ENCODE assay signal across 17 cellular contexts in genomic region chr12:129186952-129187351, GRCh38.
DNase-seq lines count a peak whose midpoint lies in the region; ATAC-seq, FAIRE-seq and TF ChIP-seq lines count a peak whose summit lies in the region.
"Had no signal": no experiment of that assay in that cellular context is flagged by ENCODE, and none has a peak within 500 bp of the region (broad histone marks: within the 10 kb centered on the region; RNA-seq: fewer than 3 reads in every experiment).

No MANE protein-coding gene starts in this region.

- H3K4me1 ChIP-seq in small intestine (ENCODE audit: control insufficient read depth in 2 of 2, insufficient read depth in 1 of 2, low read depth in 1 of 2, low read length in 1 of 2): no peaks in the 10 kb centered on the region
- H3K4me1 ChIP-seq: ascending aorta, psoas muscle, upper lobe of right lung had no signal

- 75 to 84% (median 83%) methylated on average over 1 of the region's 1 CpG for WGBS in small intestine, 3 donors
- WGBS in lower leg skin, 2 donors: 76 to 80% methylated on average over 1 of the region's 1 CpG

- no peak for ATAC-seq in GM18858 (IDR thresholded peaks at IDR 0.05; ENCODE audit: unreplicated experiment)
- ATAC-seq: activated T-helper 17 cell treated with anti-CD3 and anti-CD28 coated beads, Interleukin-2, amount 50 U/mL, for 72 hours; psoas muscle; upper lobe of right lung had no signal

- no peak overlapping the region for H3K27ac ChIP-seq in small intestine (ENCODE audit: low read depth in 1 of 2, low read length in 1 of 2)
- H3K27ac ChIP-seq: ascending aorta, GM23248, psoas muscle, upper lobe of right lung had no signal

- in situ Hi-C loops in astrocyte of the cerebellum (cut with HindIII; ENCODE audit: low sequenced_read_pairs): no loop called here

- peak; percentile 47 for TF ChIP-seq CTCF in NB4 (IDR thresholded peaks at IDR 0.05; ENCODE audit: low read depth, low read length)
- peak; percentile 24 for TF ChIP-seq CTCF in astrocyte of the cerebellum (IDR thresholded peaks at IDR 0.05; ENCODE audit: low read depth, low read length, missing control alignments)
- no peak for TF ChIP-seq CTCF in lower leg skin (IDR thresholded peaks at IDR 0.05)

- peak; percentile 14 for DNase-seq in NCI-H510A treated with DMSO at 0.1 percent for 48 hours (lab: John Stamatoyannopoulos, UW)
- no peak for DNase-seq in NCI-H510A (lab: John Stamatoyannopoulos, UW)
- DNase-seq in NB4 (ENCODE audit: low read depth): peak; percentile 48
- no peak for DNase-seq in astrocyte of the cerebellum (ENCODE audit: low read depth)
- peak; percentile 13 for DNase-seq in small intestine
- DNase-seq in lower leg skin (ENCODE audit: low spot score in 2 of 2): no peak
- no peak for DNase-seq in AML-193 (lab: John Stamatoyannopoulos, UW)
- DNase-seq: activated CD4-positive, alpha-beta T cell treated with anti-CD3 and anti-CD28 coated beads, Interleukin-2, amount 10 ng/mL, durations not matched to agents 24 days and 14 days; effector memory CD4-positive, alpha-beta T cell; foreskin melanocyte; GM23248; psoas muscle; stimulated activated CD4-positive, alpha-beta T cell treated with anti-CD3 and anti-CD28 coated beads, Interleukin-2, amount 100 ng/mL, for 24 hours; upper lobe of right lung had no signal

- H3K4me3 ChIP-seq in NB4 (ENCODE audit: low read depth, low read length) (no peak overlapping the region), astrocyte of the cerebellum (ENCODE audit: low read depth, low read length) (no peak overlapping the region), small intestine (ENCODE audit: low read depth in 1 of 2, low read length in 2 of 2) (no peak overlapping the region), lower leg skin (ENCODE audit: low read depth, poor library complexity, severe bottlenecking) (no peak overlapping the region)
- H3K4me3 ChIP-seq: ascending aorta, GM23248, psoas muscle, upper lobe of right lung had no signal

- H3K27me3 ChIP-seq in small intestine (ENCODE audit: control insufficient read depth in 2 of 2, insufficient read depth in 2 of 2, low read length in 2 of 2): peaks cover 0 to 2% of the 10 kb centered on the region in 2 donors
- H3K27me3 ChIP-seq: ascending aorta, upper lobe of right lung had no signal

- FAIRE-seq in small intestine (lab: Jason Lieb, UNC): no peak

- H3K9me3 ChIP-seq in small intestine (ENCODE audit: control insufficient read depth, low read depth): no peaks in the 10 kb centered on the region
- H3K9me3 ChIP-seq: ascending aorta, psoas muscle, upper lobe of right lung had no signal

- no peak for TF ChIP-seq POLR2A in NB4 (IDR thresholded peaks at IDR 0.05; ENCODE audit: extremely low read depth, insufficient read length)
- no peak for TF ChIP-seq POLR2A in lower leg skin (IDR thresholded peaks at IDR 0.05)

- intact Hi-C loops in lower leg skin (cut with DNase I; ENCODE audit: low total_unique reads): no loop called here

- no peaks in the 10 kb centered on the region for H3K36me3 ChIP-seq in small intestine (ENCODE audit: control insufficient read depth in 2 of 2, insufficient read depth in 2 of 2, low read length in 2 of 2)
- H3K36me3 ChIP-seq: ascending aorta, upper lobe of right lung had no signal

Comparison
In these comparisons a context has a peak if more than half of its experiments do, and no peak if none do; other contexts are left out.
1. DNase-seq: peak in NCI-H510A treated with DMSO at 0.1 percent for 48 hours (single experiment), NB4 (single experiment) and small intestine (single experiment); none in NCI-H510A (single experiment), astrocyte of the cerebellum (single experiment), lower leg skin (0 of 2) and AML-193 (0 of 2).
2. CTCF ChIP-seq: peak in NB4 (single experiment) and astrocyte of the cerebellum (single experiment); none in lower leg skin (0 of 3).